Comparison of ENCODE assay signal across 22 cellular contexts in genomic region chr9:136047076-136047774, GRCh38. TPM values are rescaled to one million over a fixed set of nuclear protein-coding genes. Genes with fewer than 3 reads are reported as not detected.
DNase-seq lines count a peak whose midpoint lies in the region; ATAC-seq, FAIRE-seq and TF ChIP-seq lines count a peak whose summit lies in the region.
"Had no signal": no experiment of that assay in that cellular context is flagged by ENCODE, and none has a peak within 500 bp of the region (broad histone marks: within the 10 kb centered on the region; RNA-seq: fewer than 3 reads in every experiment).

No MANE protein-coding gene starts in this region.

- no peak overlapping the region for H3K4me3 Mint-ChIP-seq in activated CD4-positive, alpha-beta memory T cell treated with anti-CD3 and anti-CD28 coated beads, Interleukin-2, amount 10 ng/mL, durations not matched to agents 7 days and 5 days
- H3K4me3 Mint-ChIP-seq: CD4-positive, CD25-positive, alpha-beta regulatory T cell; neural progenitor cell; stimulated activated memory B cell treated with anti-CD40 and anti-IgM and Interleukin-4, amounts not matched to agents 10 μg/mL and 1 μg/mL and 100 μg/mL, for 72 hours had no signal

- H3K9me3 Mint-ChIP-seq in activated CD4-positive, alpha-beta memory T cell treated with anti-CD3 and anti-CD28 coated beads, Interleukin-2, amount 10 ng/mL, durations not matched to agents 7 days and 5 days = no peaks in the 10 kb centered on the region
- H3K9me3 Mint-ChIP-seq: CD4-positive, CD25-positive, alpha-beta regulatory T cell; neural progenitor cell; stimulated activated memory B cell treated with anti-CD40 and anti-IgM and Interleukin-4, amounts not matched to agents 10 μg/mL and 1 μg/mL and 100 μg/mL, for 72 hours had no signal

- peaks cover 4% of the 10 kb centered on the region for H3K27me3 Mint-ChIP-seq in activated CD4-positive, alpha-beta memory T cell treated with anti-CD3 and anti-CD28 coated beads, Interleukin-2, amount 10 ng/mL, durations not matched to agents 7 days and 5 days

- FAIRE-seq in bronchial epithelial cell (lab: Jason Lieb, UNC) = peak; percentile 18
- FAIRE-seq: A204.1, GM12891 had no signal

- peaks cover 58% of the 10 kb centered on the region for H3K4me1 ChIP-seq in left ventricle myocardium inferior

- POLR2A ChIA-PET in activated CD4-positive, alpha-beta memory T cell treated with anti-CD3 and anti-CD28 coated beads, Interleukin-2, amount 10 ng/mL, durations not matched to agents 7 days and 5 days (lab: Charles Lee) = no interaction called here

- intact Hi-C loops in left ventricle myocardium inferior (cut with micrococcal nuclease) (no loop called here), left cardiac atrium (cut with DNase I) (no loop called here)

- H3K4me3 ChIP-seq in left ventricle myocardium inferior (no peak overlapping the region), bronchial epithelial cell (ENCODE audit: low read depth, low read length) (no peak overlapping the region)
- H3K4me3 ChIP-seq: neural progenitor cell, PC-9, tibial artery had no signal

- H3K27ac Mint-ChIP-seq in activated CD4-positive, alpha-beta memory T cell treated with anti-CD3 and anti-CD28 coated beads, Interleukin-2, amount 10 ng/mL, durations not matched to agents 7 days and 5 days = no peak overlapping the region
- H3K27ac Mint-ChIP-seq: neural progenitor cell; stimulated activated memory B cell treated with anti-CD40 and anti-IgM and Interleukin-4, amounts not matched to agents 10 μg/mL and 1 μg/mL and 100 μg/mL, for 72 hours had no signal

- H3K9me3 ChIP-seq in left ventricle myocardium inferior (replicated peaks) = no peaks in the 10 kb centered on the region
- H3K9me3 ChIP-seq: tibial artery had no signal

- H3K36me3 ChIP-seq in left ventricle myocardium inferior (peaks cover 52% of the 10 kb centered on the region), bronchial epithelial cell (ENCODE audit: control insufficient read depth, insufficient read depth, low read length) (peaks cover 37% of the 10 kb centered on the region)
- H3K36me3 ChIP-seq: neural progenitor cell had no signal

- H3K4me1 Mint-ChIP-seq in activated CD4-positive, alpha-beta memory T cell treated with anti-CD3 and anti-CD28 coated beads, Interleukin-2, amount 10 ng/mL, durations not matched to agents 7 days and 5 days = peaks cover 4% of the 10 kb centered on the region
- H3K4me1 Mint-ChIP-seq: stimulated activated memory B cell treated with anti-CD40 and anti-IgM and Interleukin-4, amounts not matched to agents 10 μg/mL and 1 μg/mL and 100 μg/mL, for 72 hours had no signal

- CTCF ChIA-PET in activated CD4-positive, alpha-beta memory T cell treated with anti-CD3 and anti-CD28 coated beads, Interleukin-2, amount 10 ng/mL, durations not matched to agents 7 days and 5 days (lab: Charles Lee) = no interaction called here

- no peaks in the 10 kb centered on the region for H3K36me3 Mint-ChIP-seq in activated CD4-positive, alpha-beta memory T cell treated with anti-CD3 and anti-CD28 coated beads, Interleukin-2, amount 10 ng/mL, durations not matched to agents 7 days and 5 days (ENCODE audit: low read depth)
- H3K36me3 Mint-ChIP-seq: CD4-positive, CD25-positive, alpha-beta regulatory T cell; neural progenitor cell; stimulated activated memory B cell treated with anti-CD40 and anti-IgM and Interleukin-4, amounts not matched to agents 10 μg/mL and 1 μg/mL and 100 μg/mL, for 72 hours had no signal

- TF ChIP-seq CTCF in left ventricle myocardium inferior (IDR thresholded peaks at IDR 0.05; ENCODE audit: borderline replicate concordance) (no peak), bronchial epithelial cell (IDR thresholded peaks at IDR 0.05; ENCODE audit: insufficient read depth, low read length, severe bottlenecking) (no peak)

- peak overlapping the region; percentile 23 for H3K27ac ChIP-seq in left ventricle myocardium inferior (replicated peaks)
- H3K27ac ChIP-seq: neural progenitor cell, PC-9, tibial artery had no signal

- DNase-seq in left ventricle myocardium inferior (no peak), left cardiac atrium (no peak), bronchial epithelial cell (ENCODE audit: low read depth) (no peak), mesenteric fat pad (ENCODE audit: low spot score) (peak; percentile 88), putamen (ENCODE audit: low spot score) (no peak), amniotic stem cell (lab: John Stamatoyannopoulos, UW) (no peak)
- DNase-seq in activated CD4-positive, alpha-beta memory T cell treated with anti-CD3 and anti-CD28 coated beads, Interleukin-2, amount 10 ng/mL, durations not matched to agents 7 days and 5 days = no peak
- no peak for DNase-seq in activated CD4-positive, alpha-beta T cell treated with anti-CD3 and anti-CD28 coated beads, Interleukin-2, amount 50 U/mL, for 4 hours
- DNase-seq: activated gamma-delta T cell treated with Interleukin-2 at 50 U/mL for 16 hours; caudate nucleus; CD4-positive, CD25-positive, alpha-beta regulatory T cell; DMS53; effector CD8-positive, alpha-beta T cell; MM.1S; NCI-H1694 treated with DMSO at 0.1 percent for 48 hours; PC-9 had no signal

- H3K27me3 ChIP-seq in left ventricle myocardium inferior (ENCODE audit: low read depth) = no peaks in the 10 kb centered on the region
- H3K27me3 ChIP-seq in bronchial epithelial cell (ENCODE audit: control insufficient read depth, insufficient read depth, low read length) = no peaks in the 10 kb centered on the region
- H3K27me3 ChIP-seq: tibial artery had no signal

- ATAC-seq in left cardiac atrium = no peak
- ATAC-seq: HCT116; stimulated activated memory B cell treated with anti-CD40 and anti-IgM and Interleukin-4, amounts not matched to agents 10 μg/mL and 1 μg/mL and 100 μg/mL, for 72 hours had no signal

RNA-seq across cellular contexts. Expression of gene NACC2, which starts 47.9 kb away (rescaled TPM):
- 29.5 TPM for total RNA-seq in left ventricle myocardium inferior
- total RNA-seq in left cardiac atrium = 10 to 100 TPM; 28.6 to 38.5 TPM
- 7.6 and 14.0 TPM in 2 replicates for total RNA-seq in bronchial epithelial cell
- 41.4 TPM for total RNA-seq in mesenteric fat pad
- total RNA-seq in activated CD4-positive, alpha-beta memory T cell treated with anti-CD3 and anti-CD28 coated beads, Interleukin-2, amount 10 ng/mL, durations not matched to agents 7 days and 5 days = 1 to 10 TPM; 8.1 to 8.7 TPM
